Comparison of ENCODE assay signal across 9 cellular contexts in the genomic region with DNA sequence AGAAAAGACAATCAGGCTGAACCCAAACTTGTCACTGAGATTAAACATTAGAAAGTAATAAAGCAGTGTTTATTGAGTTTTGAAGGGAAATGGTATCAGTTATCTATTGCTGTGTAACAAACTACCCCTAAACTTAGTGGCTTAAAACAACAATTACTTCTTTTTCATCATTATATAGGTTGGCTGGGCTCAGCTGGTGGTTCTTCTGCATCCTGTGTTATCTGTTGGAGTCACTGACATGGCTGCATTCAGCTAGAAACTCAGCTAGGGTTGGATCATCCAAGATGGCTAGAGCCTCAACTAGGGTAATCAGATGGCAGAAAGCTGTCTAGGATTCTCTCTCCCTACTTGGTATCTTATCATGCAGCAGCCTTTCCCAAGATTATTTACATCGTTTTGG. TPM values are rescaled to one million over a fixed set of nuclear protein-coding genes. Genes with fewer than 3 reads are reported as not detected.
"Had no signal": no experiment of that assay in that cellular context is flagged by ENCODE, and none has a peak within 500 bp of the region (broad histone marks: within the 10 kb centered on the region; RNA-seq: fewer than 3 reads in every experiment).

No MANE protein-coding gene starts in this region.

- H3K27ac ChIP-seq: GM23248, HL-60 had no signal

- H2AFZ ChIP-seq: GM23248 had no signal

- DNase-seq: GM23248, H9, HCEC 1CT, HFFc6, IMR-90 had no signal

- FAIRE-seq: H1, H54, K562 had no signal

- ATAC-seq: K562 had no signal

- H3K4me3 ChIP-seq: GM23248, K562 had no signal

- H3K9ac ChIP-seq: GM23248 had no signal

RNA-seq across cellular contexts. Expression of gene RIN2, which starts 12.5 kb away (rescaled TPM):
- polyA plus RNA-seq: K562 had no signal
